ENCODE assay signal across 9 cellular contexts in genomic region chr17:68290955-68291835, GRCh38. TPM values are rescaled to one million over a fixed set of nuclear protein-coding genes. Genes with fewer than 3 reads are reported as not detected.
A peak's percentile ranks its signal among the peaks of the same experiment; 100 is the strongest.
DNase-seq lines count a peak whose midpoint lies in the region; ATAC-seq and TF ChIP-seq lines count a peak whose summit lies in the region.
"Had no signal": no experiment of that assay in that cellular context is flagged by ENCODE, and none has a peak within 500 bp of the region (broad histone marks: within the 10 kb centered on the region; RNA-seq: fewer than 3 reads in every experiment).

TSS of gene ARSG (plus strand) at chr17:68291495. CDS start at chr17:68307494, 15,999 bp downstream.
TSS of gene SLC16A6 (minus strand) at chr17:68291127. CDS start at chr17:68278320, 12,807 bp downstream.

- peak within 1 kb of the TSS; percentile 86 for H3K4me3 ChIP-seq in CD8-positive, alpha-beta memory T cell (ENCODE audit: low read length)
- H3K4me3 ChIP-seq in OCI-LY1 (ENCODE audit: low read depth, low read length, poor library complexity, severe bottlenecking) = peak within 1 kb of the TSS; percentile 99

- CTCF ChIA-PET in CD8-positive, alpha-beta memory T cell (lab: Charles Lee) = interaction anchor here (0.9 to 4.0 kb wide), 10 partner anchors 12 to 168 kb away, joined by 3 to 21 read pairs (median 5); no protein-coding TSS in a partner anchor

- peaks cover 47% of the 10 kb centered on the region for H3K79me2 ChIP-seq in OCI-LY1 (ENCODE audit: insufficient read depth, low read length)

- peak; percentile 36 for ATAC-seq in GM19468 (IDR thresholded peaks at IDR 0.05; ENCODE audit: extremely low read depth, unreplicated experiment)
- peak; percentile 80 for ATAC-seq in stimulated activated naive CD8-positive, alpha-beta T cell treated with anti-CD3 and anti-CD28 coated beads, Interleukin-15, amount 100 ng/mL, for 72 hours

- H3K27ac Mint-ChIP-seq in CD8-positive, alpha-beta memory T cell = peak within 1 kb of the TSS; percentile 89 to 100 (median 99)
- H3K27ac Mint-ChIP-seq in activated T-helper 1 cell treated with anti-CD3 and anti-CD28 coated beads, Interleukin-12 subunit alpha, Interleukin-12 subunit beta, Interleukin-2, Interleukin-4 antibody, amounts not matched to agents 30 ng/mL and 10 ng/mL and 1 ng/mL, durations not matched to agents 14 hours and 24 hours and 36 hours = peak within 1 kb of the TSS; percentile 95
- H3K27ac Mint-ChIP-seq in nephron progenitor cell = no peak within 1 kb of the TSS
- peak within 1 kb of the TSS; percentile 98 to 100 for H3K27ac Mint-ChIP-seq in stimulated activated naive CD8-positive, alpha-beta T cell treated with anti-CD3 and anti-CD28 coated beads, Interleukin-15, amount 100 ng/mL, for 72 hours

- H4K20me1 ChIP-seq in OCI-LY1 (ENCODE audit: insufficient read depth, low read length) = no peaks in the 10 kb centered on the region

- 0 out of 2 replicates have a peak, but pooled peaks cover 7% of the 10 kb centered on the region for H3F3A ChIP-seq in OCI-LY1 (ENCODE audit: insufficient read depth, low read length)

- peaks cover 0 to 6% (median 0%) of the 10 kb centered on the region in 3 donors for H3K36me3 Mint-ChIP-seq in CD8-positive, alpha-beta memory T cell
- peaks cover 2% of the 10 kb centered on the region for H3K36me3 Mint-ChIP-seq in activated T-helper 1 cell treated with anti-CD3 and anti-CD28 coated beads, Interleukin-12 subunit alpha, Interleukin-12 subunit beta, Interleukin-2, Interleukin-4 antibody, amounts not matched to agents 30 ng/mL and 10 ng/mL and 1 ng/mL, durations not matched to agents 14 hours and 24 hours and 36 hours (ENCODE audit: low read depth)
- no peaks in the 10 kb centered on the region for H3K36me3 Mint-ChIP-seq in nephron progenitor cell (ENCODE audit: low read depth)

- H3K4me2 ChIP-seq in OCI-LY1 (ENCODE audit: low read length) = peak within 1 kb of the TSS; percentile 83

- no peaks in the 10 kb centered on the region for H3K27me3 Mint-ChIP-seq in CD8-positive, alpha-beta memory T cell
- H3K27me3 Mint-ChIP-seq in activated T-helper 1 cell treated with anti-CD3 and anti-CD28 coated beads, Interleukin-12 subunit alpha, Interleukin-12 subunit beta, Interleukin-2, Interleukin-4 antibody, amounts not matched to agents 30 ng/mL and 10 ng/mL and 1 ng/mL, durations not matched to agents 14 hours and 24 hours and 36 hours (ENCODE audit: insufficient read depth) = peaks cover 8% of the 10 kb centered on the region
- H3K27me3 Mint-ChIP-seq in nephron progenitor cell (ENCODE audit: low read depth, poor library complexity) = peaks cover 77% of the 10 kb centered on the region
- H3K27me3 Mint-ChIP-seq in stimulated activated naive CD8-positive, alpha-beta T cell treated with anti-CD3 and anti-CD28 coated beads, Interleukin-15, amount 100 ng/mL, for 72 hours = no peaks in the 10 kb centered on the region

- intact Hi-C loops in activated T-helper 1 cell treated with anti-CD3 and anti-CD28 coated beads, Interleukin-12 subunit alpha, Interleukin-12 subunit beta, Interleukin-2, Interleukin-4 antibody, amounts not matched to agents 30 ng/mL and 10 ng/mL and 1 ng/mL, durations not matched to agents 14 hours and 24 hours and 36 hours (cut with micrococcal nuclease) = loop anchor here (1.0 to 5.0 kb wide), 6 partner anchors 28 to 221 kb away; partner anchors contain the start of genes AMZ2 and PRKAR1A

- H3K4me3 Mint-ChIP-seq in CD8-positive, alpha-beta memory T cell = peak within 1 kb of the TSS; percentile 87 to 100 (median 100)
- peak within 1 kb of the TSS; percentile 97 for H3K4me3 Mint-ChIP-seq in activated T-helper 1 cell treated with anti-CD3 and anti-CD28 coated beads, Interleukin-12 subunit alpha, Interleukin-12 subunit beta, Interleukin-2, Interleukin-4 antibody, amounts not matched to agents 30 ng/mL and 10 ng/mL and 1 ng/mL, durations not matched to agents 14 hours and 24 hours and 36 hours
- peak within 1 kb of the TSS; percentile 91 for H3K4me3 Mint-ChIP-seq in nephron progenitor cell
- peak within 1 kb of the TSS; percentile 97 to 100 for H3K4me3 Mint-ChIP-seq in stimulated activated naive CD8-positive, alpha-beta T cell treated with anti-CD3 and anti-CD28 coated beads, Interleukin-15, amount 100 ng/mL, for 72 hours

- peaks cover 52% of the 10 kb centered on the region for H3K4me1 ChIP-seq in CD8-positive, alpha-beta memory T cell (ENCODE audit: insufficient read depth, low read length)
- peaks cover 61% of the 10 kb centered on the region for H3K4me1 ChIP-seq in OCI-LY1 (ENCODE audit: insufficient read depth, low read length, severe bottlenecking)

- no peaks in the 10 kb centered on the region for H3K9me2 ChIP-seq in OCI-LY1 (ENCODE audit: low read depth, low read length)

- H3K9me3 ChIP-seq in CD8-positive, alpha-beta memory T cell (ENCODE audit: low read length) = no peaks in the 10 kb centered on the region
- H3K9me3 ChIP-seq in OCI-LY1 (ENCODE audit: low read length) = no peaks in the 10 kb centered on the region

- peak within 1 kb of the TSS; percentile 94 for H3K27ac ChIP-seq in CD8-positive, alpha-beta memory T cell (ENCODE audit: low read depth, low read length)
- peak within 1 kb of the TSS; percentile 98 for H3K27ac ChIP-seq in OCI-LY1 (ENCODE audit: low read depth, low read length, poor library complexity, severe bottlenecking)
- H3K27ac ChIP-seq: epithelial cell of prostate had no signal

- H3K4me1 Mint-ChIP-seq in CD8-positive, alpha-beta memory T cell = peaks cover 49 to 80% (median 62%) of the 10 kb centered on the region in 3 donors
- H3K4me1 Mint-ChIP-seq in activated T-helper 1 cell treated with anti-CD3 and anti-CD28 coated beads, Interleukin-12 subunit alpha, Interleukin-12 subunit beta, Interleukin-2, Interleukin-4 antibody, amounts not matched to agents 30 ng/mL and 10 ng/mL and 1 ng/mL, durations not matched to agents 14 hours and 24 hours and 36 hours (ENCODE audit: low read depth) = peaks cover 58% of the 10 kb centered on the region
- H3K4me1 Mint-ChIP-seq in nephron progenitor cell = peaks cover 29% of the 10 kb centered on the region
- H3K4me1 Mint-ChIP-seq in stimulated activated naive CD8-positive, alpha-beta T cell treated with anti-CD3 and anti-CD28 coated beads, Interleukin-15, amount 100 ng/mL, for 72 hours = peaks cover 61% of the 10 kb centered on the region

- H3K27me3 ChIP-seq in CD8-positive, alpha-beta memory T cell (ENCODE audit: insufficient read depth, low read length, poor library complexity, severe bottlenecking) = no peaks in the 10 kb centered on the region
- H3K27me3 ChIP-seq in OCI-LY1 (ENCODE audit: insufficient read depth, low read length) = no peaks in the 10 kb centered on the region

- no peaks in the 10 kb centered on the region for H3K36me3 ChIP-seq in CD8-positive, alpha-beta memory T cell (ENCODE audit: insufficient read depth, low read length)
- peaks cover 31% of the 10 kb centered on the region for H3K36me3 ChIP-seq in OCI-LY1 (ENCODE audit: insufficient read depth, low read length)

- no peak for TF ChIP-seq CTCF in OCI-LY1 (IDR thresholded peaks at IDR 0.05; ENCODE audit: low read length)
- TF ChIP-seq CTCF in nephron progenitor cell (IDR thresholded peaks at IDR 0.05) = no peak

- peak; percentile 77 to 93 (median 88) for DNase-seq in CD8-positive, alpha-beta memory T cell
- peak; percentile 35 for DNase-seq in HS-27A (ENCODE audit: low read depth)
- peak; percentile 76 for DNase-seq in activated T-helper 1 cell treated with anti-CD3 and anti-CD28 coated beads, Interleukin-12 subunit alpha, Interleukin-12 subunit beta, Interleukin-2, Interleukin-4 antibody, amounts not matched to agents 30 ng/mL and 10 ng/mL and 1 ng/mL, durations not matched to agents 14 hours and 24 hours and 36 hours (ENCODE audit: low spot score)
- DNase-seq in fibroblast of peridontal ligament (ENCODE audit: extremely low read depth) = peak; percentile 30
- peak; percentile 76 for DNase-seq in nephron progenitor cell
- peak; percentile 85 to 87 for DNase-seq in stimulated activated naive CD8-positive, alpha-beta T cell treated with anti-CD3 and anti-CD28 coated beads, Interleukin-15, amount 100 ng/mL, for 72 hours

- H2AFZ ChIP-seq in OCI-LY1 (ENCODE audit: low read length) = no peak within 1 kb of the TSS

- POLR2A ChIA-PET in CD8-positive, alpha-beta memory T cell (lab: Charles Lee) = interaction anchor here (0.6 to 3.8 kb wide), 24 partner anchors 19 to 221 kb away, joined by 3 to 42 read pairs (median 6); partner anchors contain the start of genes AMZ2, PRKAR1A and WIPI1

- no peaks in the 10 kb centered on the region for H3K9me3 Mint-ChIP-seq in CD8-positive, alpha-beta memory T cell
- no peaks in the 10 kb centered on the region for H3K9me3 Mint-ChIP-seq in activated T-helper 1 cell treated with anti-CD3 and anti-CD28 coated beads, Interleukin-12 subunit alpha, Interleukin-12 subunit beta, Interleukin-2, Interleukin-4 antibody, amounts not matched to agents 30 ng/mL and 10 ng/mL and 1 ng/mL, durations not matched to agents 14 hours and 24 hours and 36 hours
- H3K9me3 Mint-ChIP-seq in nephron progenitor cell = no peaks in the 10 kb centered on the region
- H3K9me3 Mint-ChIP-seq in stimulated activated naive CD8-positive, alpha-beta T cell treated with anti-CD3 and anti-CD28 coated beads, Interleukin-15, amount 100 ng/mL, for 72 hours = no peaks in the 10 kb centered on the region

- peak within 1 kb of the TSS; percentile 100 for H3K9ac ChIP-seq in OCI-LY1 (ENCODE audit: low read length)

RNA-seq across cellular contexts. Expression of gene ARSG, which starts in this region (rescaled TPM):
- total RNA-seq in CD8-positive, alpha-beta memory T cell = 1 to 10 TPM; 7.0 to 7.7 TPM
- 9.5 TPM for polyA plus RNA-seq in CD8-positive, alpha-beta memory T cell
- total RNA-seq in activated T-helper 1 cell treated with anti-CD3 and anti-CD28 coated beads, Interleukin-12 subunit alpha, Interleukin-12 subunit beta, Interleukin-2, Interleukin-4 antibody, amounts not matched to agents 30 ng/mL and 10 ng/mL and 1 ng/mL, durations not matched to agents 14 hours and 24 hours and 36 hours = 5.5 and 6.7 TPM in 2 replicates

RNA-seq across cellular contexts. Expression of gene SLC16A6, which starts in this region (rescaled TPM):
- total RNA-seq in CD8-positive, alpha-beta memory T cell = 1 to 10 TPM; 8.4 to 9.4 TPM
- 1.3 TPM for polyA plus RNA-seq in CD8-positive, alpha-beta memory T cell
- total RNA-seq in activated T-helper 1 cell treated with anti-CD3 and anti-CD28 coated beads, Interleukin-12 subunit alpha, Interleukin-12 subunit beta, Interleukin-2, Interleukin-4 antibody, amounts not matched to agents 30 ng/mL and 10 ng/mL and 1 ng/mL, durations not matched to agents 14 hours and 24 hours and 36 hours = 3.0 and 3.8 TPM in 2 replicates

Comparison
In these comparisons a context has a peak if more than half of its experiments do, and no peak if none do; other contexts are left out.
1. Peak in every context shown above with its lines: DNase-seq, ATAC-seq, H3K4me3 ChIP-seq and H3K27ac ChIP-seq.
2. DNase-seq: peak in every context shown above with its lines; median percentile 88 in CD8-positive, alpha-beta memory T cell; 86 in stimulated activated naive CD8-positive, alpha-beta T cell treated with anti-CD3 and anti-CD28 coated beads, Interleukin-15, amount 100 ng/mL, for 72 hours; 76 in activated T-helper 1 cell treated with anti-CD3 and anti-CD28 coated beads, Interleukin-12 subunit alpha, Interleukin-12 subunit beta, Interleukin-2, Interleukin-4 antibody, amounts not matched to agents 30 ng/mL and 10 ng/mL and 1 ng/mL, durations not matched to agents 14 hours and 24 hours and 36 hours; 76 in nephron progenitor cell; 35 in HS-27A; 30 in fibroblast of peridontal ligament.